In the genomic region with DNA sequence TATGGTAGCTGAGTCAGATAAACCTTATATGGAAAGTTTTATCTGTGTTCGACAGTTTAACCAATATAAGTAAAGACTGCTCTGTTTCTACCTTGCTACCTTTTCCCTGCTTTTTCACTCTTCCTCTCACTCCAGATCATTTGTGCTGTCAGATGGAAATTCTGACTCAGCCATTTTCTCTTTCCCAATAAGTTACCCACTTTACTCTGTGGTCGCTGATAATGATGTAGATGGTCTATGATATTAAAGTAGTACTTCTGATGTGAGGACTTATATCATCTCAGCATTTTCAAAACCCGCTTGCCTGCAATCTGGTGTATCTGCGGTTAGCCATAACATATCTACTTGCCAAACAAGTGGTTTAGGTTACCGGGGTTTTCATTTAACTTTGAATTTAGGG, we compare ENCODE assay signal across 13 cellular contexts. TPM values are rescaled to one million over a fixed set of nuclear protein-coding genes. Genes with fewer than 3 reads are reported as not detected.
"Had no signal": no experiment of that assay in that cellular context is flagged by ENCODE, and none has a peak within 500 bp of the region (broad histone marks: within the 10 kb centered on the region; RNA-seq: fewer than 3 reads in every experiment).

No MANE protein-coding gene starts in this region.

- H3K27ac Mint-ChIP-seq: activated naive CD8-positive, alpha-beta T cell; mesothelial cell of epicardium; neural progenitor cell; T-helper 1 cell treated with Interleukin-12 subunit alpha and Interleukin-12 subunit beta and Interleukin-4 antibody, amounts not matched to agents 30 μg/mL and 1 μg/mL, for 36 hours; WTC11 had no signal

- DNase-seq: activated effector memory CD4-positive, alpha-beta T cell treated with anti-CD3 and anti-CD28 coated beads, Interleukin-2, amount 50 U/mL, for 16 hours; foreskin keratinocyte; head of caudate nucleus; left ventricle myocardium superior; pancreas; transverse colon had no signal

- H3K36me3 Mint-ChIP-seq: activated naive CD8-positive, alpha-beta T cell; mesothelial cell of epicardium; WTC11 had no signal

- ATAC-seq: esophagus mucosa, foreskin keratinocyte, left ventricle myocardium superior, pancreas, WTC11 had no signal

- H3K4me3 Mint-ChIP-seq: activated naive CD8-positive, alpha-beta T cell; mesothelial cell of epicardium; neural progenitor cell; T-helper 1 cell treated with Interleukin-12 subunit alpha and Interleukin-12 subunit beta and Interleukin-4 antibody, amounts not matched to agents 30 μg/mL and 1 μg/mL, for 36 hours; WTC11 had no signal

- H3K27me3 Mint-ChIP-seq: activated naive CD8-positive, alpha-beta T cell had no signal

- H3K9me3 Mint-ChIP-seq: mesothelial cell of epicardium; T-helper 1 cell treated with Interleukin-12 subunit alpha and Interleukin-12 subunit beta and Interleukin-4 antibody, amounts not matched to agents 30 μg/mL and 1 μg/mL, for 36 hours; WTC11 had no signal

- H3K4me3 ChIP-seq: neural progenitor cell, pancreas, transverse colon had no signal

RNA-seq across cellular contexts. Expression of gene UTS2B, which starts 15.0 kb away (rescaled TPM):
- total RNA-seq: dermis microvascular lymphatic vessel endothelial cell, esophagus mucosa, WTC11 had no signal
